24 cellular contexts compared by ENCODE assay signal in the genomic region with DNA sequence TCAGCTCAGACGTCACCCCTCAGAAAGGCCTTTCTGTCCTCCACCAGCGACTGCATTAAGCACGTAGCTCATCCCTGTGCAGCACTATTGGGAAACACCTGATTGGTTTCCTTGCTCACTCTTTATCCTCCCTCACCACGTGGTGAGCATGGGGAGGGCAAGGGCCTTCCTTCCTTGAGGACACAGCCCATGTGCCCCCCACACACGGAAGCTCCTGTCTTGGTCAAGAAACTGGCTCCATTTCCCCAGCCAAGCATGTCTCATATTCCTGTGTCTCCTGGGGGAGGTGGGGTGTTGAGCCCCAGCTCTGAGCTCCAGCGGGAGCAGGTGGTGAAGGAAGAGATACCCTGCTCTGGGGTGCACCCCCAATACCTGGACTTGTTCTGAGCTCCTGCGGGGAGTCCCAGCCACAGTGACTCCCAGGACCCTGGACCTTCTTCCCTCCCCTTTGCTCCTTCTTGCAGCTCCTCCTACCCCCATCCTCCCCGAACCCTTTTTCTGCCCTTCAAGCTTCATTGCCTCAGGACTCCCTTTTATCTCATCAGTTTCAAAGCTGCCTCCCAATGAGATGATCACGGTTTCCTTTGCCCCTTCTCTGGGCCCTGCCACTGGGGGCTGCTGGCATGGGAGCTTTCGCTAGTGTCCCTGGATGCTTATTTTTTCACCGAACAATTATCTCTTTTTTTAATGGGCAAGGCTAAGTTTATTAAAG.
A peak's percentile ranks its signal among the peaks of the same experiment; 100 is the strongest.
DNase-seq lines count a peak whose midpoint lies in the region; TF ChIP-seq lines count a peak whose summit lies in the region.
"Had no signal": no experiment of that assay in that cellular context is flagged by ENCODE, and none has a peak within 500 bp of the region (broad histone marks: within the 10 kb centered on the region; RNA-seq: fewer than 3 reads in every experiment).

No MANE protein-coding gene starts in this region.

- H3K4me1 ChIP-seq in NT2/D1 (ENCODE audit: insufficient read depth, insufficient read length) (peaks cover 23% of the 10 kb centered on the region), uterus (no peaks in the 10 kb centered on the region)
- H3K4me1 ChIP-seq: body of pancreas, left ventricle myocardium inferior had no signal

- H3K4me3 ChIP-seq in NT2/D1 (ENCODE audit: insufficient read length, low read depth) (no peak overlapping the region), uterus (no peak overlapping the region)
- H3K4me3 ChIP-seq: body of pancreas, GM12878, left ventricle myocardium inferior, thoracic aorta had no signal

- no peaks in the 10 kb centered on the region for H3K27me3 ChIP-seq in NT2/D1 (ENCODE audit: insufficient read depth, insufficient read length)
- no peaks in the 10 kb centered on the region for H3K27me3 ChIP-seq in uterus

- no peak for TF ChIP-seq POLR2A in uterus (IDR thresholded peaks at IDR 0.05)

- H3K9me3 ChIP-seq in NT2/D1 (ENCODE audit: insufficient read depth, low read length) = no peaks in the 10 kb centered on the region
- H3K9me3 ChIP-seq in uterus = no peaks in the 10 kb centered on the region
- H3K9me3 ChIP-seq: body of pancreas, left ventricle myocardium inferior, thoracic aorta had no signal

- intact Hi-C loops in uterus (cut with DNase I; ENCODE audit: low total_unique reads) = no loop called here

- peak overlapping the region; percentile 39 for H3K4me3 Mint-ChIP-seq in glutamatergic neuron (ENCODE audit: unreplicated experiment)
- peak overlapping the region; percentile 71 for H3K4me3 Mint-ChIP-seq in neural crest cell
- H3K4me3 Mint-ChIP-seq: activated B cell treated with CpG ODN at 0.5 μM for 24 hours; activated naive CD8-positive, alpha-beta T cell treated with anti-CD3 and anti-CD28 coated beads, Interleukin-2, amount 50 U/mL, for 24 hours; CD8-positive, alpha-beta T cell; nephron; T-helper 2 cell treated with Interferon-gamma antibody and Interleukin-4, amounts not matched to agents 5 μg/mL and 100 μg/mL, for 36 hours had no signal

- peaks cover 8% of the 10 kb centered on the region for H3K9me3 Mint-ChIP-seq in glutamatergic neuron (ENCODE audit: unreplicated experiment)
- no peaks in the 10 kb centered on the region for H3K9me3 Mint-ChIP-seq in neural crest cell
- H3K9me3 Mint-ChIP-seq: activated naive CD8-positive, alpha-beta T cell treated with anti-CD3 and anti-CD28 coated beads, Interleukin-2, amount 50 U/mL, for 24 hours; CD8-positive, alpha-beta T cell; nephron; T-helper 2 cell treated with Interferon-gamma antibody and Interleukin-4, amounts not matched to agents 5 μg/mL and 100 μg/mL, for 36 hours had no signal

- H3K36me3 Mint-ChIP-seq in glutamatergic neuron (ENCODE audit: unreplicated experiment) (no peaks in the 10 kb centered on the region), neural crest cell (ENCODE audit: low read depth) (no peaks in the 10 kb centered on the region)
- H3K36me3 Mint-ChIP-seq: CD8-positive, alpha-beta T cell had no signal

- DNase-seq in NT2/D1 (ENCODE audit: low read depth, low spot score) = no peak
- DNase-seq in glutamatergic neuron = no peak
- DNase-seq in neural crest cell (ENCODE audit: low read depth, low spot score) = no peak
- DNase-seq in uterus = no peak
- DNase-seq in OCI-M2 (lab: John Stamatoyannopoulos, UW; ENCODE audit: unreplicated experiment) = no peak
- DNase-seq in NCI-H446 treated with DMSO at 0.1 percent for 48 hours (lab: John Stamatoyannopoulos, UW) = no peak
- no peak for DNase-seq in NCI-H187 treated with DMSO at 0.1 percent for 48 hours (lab: John Stamatoyannopoulos, UW)
- DNase-seq: activated B cell treated with CpG ODN at 0.5 μM for 24 hours; activated CD4-positive, alpha-beta T cell treated with anti-CD3 and anti-CD28 coated beads, Interleukin-2, amount 50 U/mL, for 4 hours; activated CD8-positive, alpha-beta memory T cell treated with anti-CD3 and anti-CD28 coated beads, Interleukin-2, amount 50 U/mL, for 48 hours; activated effector memory CD4-positive, alpha-beta T cell treated with Interleukin-2 at 50 U/mL for 16 hours; activated naive CD8-positive, alpha-beta T cell treated with anti-CD3 and anti-CD28 coated beads, Interleukin-2, amount 50 U/mL, for 24 hours; body of pancreas; CD8-positive, alpha-beta T cell; left ventricle myocardium inferior; NCI-H1105; stimulated activated CD4-positive, alpha-beta T cell treated with anti-CD3 and anti-CD28 coated beads, Interleukin-4, amount 100 ng/mL, for 1 hour; stimulated activated naive CD4-positive, alpha-beta T cell treated with Interleukin-2 at 50 U/mL for 16 hours had no signal

- TF ChIP-seq CTCF in glutamatergic neuron (IDR thresholded peaks at IDR 0.05; ENCODE audit: partially characterized antibody, unreplicated experiment) (no peak), neural crest cell (conservative IDR thresholded peaks at IDR 0.05) (no peak), uterus (IDR thresholded peaks at IDR 0.05) (no peak)

- H3K27me3 Mint-ChIP-seq in glutamatergic neuron (ENCODE audit: unreplicated experiment) (peaks cover 6% of the 10 kb centered on the region), neural crest cell (ENCODE audit: low read depth) (peaks cover 48% of the 10 kb centered on the region)

- no peaks in the 10 kb centered on the region for H3K36me3 ChIP-seq in NT2/D1 (ENCODE audit: insufficient read depth, insufficient read length, low read length)
- H3K36me3 ChIP-seq in uterus = no peaks in the 10 kb centered on the region
- H3K36me3 ChIP-seq: left ventricle myocardium inferior, thoracic aorta had no signal

- H3K27ac ChIP-seq in uterus = peak overlapping the region; percentile 71 to 73
- H3K27ac ChIP-seq: body of pancreas, left ventricle myocardium inferior, RWPE1, thoracic aorta had no signal

- H3K4me1 Mint-ChIP-seq in glutamatergic neuron (ENCODE audit: low read depth, unreplicated experiment) (peaks cover 32% of the 10 kb centered on the region), neural crest cell (peaks cover 46% of the 10 kb centered on the region)
- H3K4me1 Mint-ChIP-seq: activated B cell treated with CpG ODN at 0.5 μM for 24 hours; activated naive CD8-positive, alpha-beta T cell treated with anti-CD3 and anti-CD28 coated beads, Interleukin-2, amount 50 U/mL, for 24 hours had no signal

- H3K9ac ChIP-seq in NT2/D1 (ENCODE audit: insufficient read length, low read depth) = peak overlapping the region; percentile 57

- H3K27ac Mint-ChIP-seq in glutamatergic neuron (ENCODE audit: unreplicated experiment) (peak overlapping the region; percentile 20), neural crest cell (ENCODE audit: unreplicated experiment) (peak overlapping the region; percentile 76)
- H3K27ac Mint-ChIP-seq: activated B cell treated with CpG ODN at 0.5 μM for 24 hours; activated naive CD8-positive, alpha-beta T cell treated with anti-CD3 and anti-CD28 coated beads, Interleukin-2, amount 50 U/mL, for 24 hours; CD8-positive, alpha-beta T cell; progenitor cell of endocrine pancreas; T-helper 2 cell treated with Interferon-gamma antibody and Interleukin-4, amounts not matched to agents 5 μg/mL and 100 μg/mL, for 36 hours had no signal
